36 cellular contexts compared by ENCODE assay signal in the genomic region with DNA sequence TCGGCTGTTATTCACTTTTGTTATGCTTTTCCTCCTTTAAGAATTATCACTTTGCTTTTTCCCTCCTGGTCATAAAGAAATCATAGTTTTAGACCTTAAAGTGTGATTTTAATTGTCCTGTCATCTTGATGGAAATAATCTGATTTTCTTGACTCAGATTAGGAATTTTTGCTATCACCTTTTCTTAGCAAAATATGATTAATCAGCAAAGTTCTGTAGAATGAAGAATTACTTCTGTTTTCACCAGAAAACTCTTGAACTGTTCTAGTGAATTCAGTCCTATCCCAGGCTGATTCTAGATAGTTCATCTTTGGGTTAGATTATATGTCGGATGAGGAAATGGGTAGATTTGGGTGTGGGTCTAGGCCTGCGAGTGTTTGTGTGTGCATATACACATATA.
"Had no signal": no experiment of that assay in that cellular context is flagged by ENCODE, and none has a peak within 500 bp of the region (broad histone marks: within the 10 kb centered on the region; RNA-seq: fewer than 3 reads in every experiment).

No MANE protein-coding gene starts in this region.

- H3K4me1 Mint-ChIP-seq: activated B cell treated with CpG ODN at 0.5 μM for 24 hours had no signal

- H3K27ac ChIP-seq: adrenal gland, cardiac muscle cell, VCaP had no signal

- H3K27me3 ChIP-seq: adrenal gland, cardiac muscle cell had no signal

- H3K36me3 ChIP-seq: adrenal gland, cardiac muscle cell had no signal

- H3K27me3 Mint-ChIP-seq: activated B cell treated with CpG ODN at 0.5 μM for 24 hours; activated CD4-positive, alpha-beta memory T cell treated with anti-CD3 and anti-CD28 coated beads for 36 hours; activated CD4-positive, alpha-beta T cell treated with anti-CD3 and anti-CD28 coated beads, Interleukin-2, amount 10 ng/mL, durations not matched to agents 24 days and 14 days; activated CD8-positive, alpha-beta T cell treated with anti-CD3 and anti-CD28 coated beads for 36 hours; activated naive CD8-positive, alpha-beta T cell treated with anti-CD3 and anti-CD28 coated beads for 36 hours; activated T-helper 17 cell treated with anti-CD3 and anti-CD28 coated beads, Interleukin-2, amount 50 U/mL, for 72 hours; brain had no signal

- ATAC-seq: activated CD8-positive, alpha-beta T cell treated with anti-CD3 and anti-CD28 coated beads for 36 hours; activated naive CD4-positive, alpha-beta T cell treated with anti-CD3 and anti-CD28 coated beads, Interleukin-2, amount 50 U/mL, for 72 hours; activated T-cell treated with anti-CD3 and anti-CD28 coated beads, Interleukin-2, amount 50 U/mL, for 4 hours; activated T-cell treated with anti-CD3 and anti-CD28 coated beads, Interleukin-2, amount 50 U/mL, for 72 hours; activated T-helper 17 cell treated with anti-CD3 and anti-CD28 coated beads, Interleukin-2, amount 50 U/mL, for 72 hours had no signal

- DNase-seq: activated B cell treated with CpG ODN at 0.5 μM for 24 hours; activated CD4-positive, alpha-beta memory T cell treated with anti-CD3 and anti-CD28 coated beads for 36 hours; activated CD4-positive, alpha-beta T cell treated with anti-CD3 and anti-CD28 coated beads for 4 hours; activated CD4-positive, alpha-beta T cell treated with anti-CD3 and anti-CD28 coated beads, Interleukin-2, amount 10 ng/mL, durations not matched to agents 24 days and 14 days; activated CD4-positive, alpha-beta T cell treated with anti-CD3 and anti-CD28 coated beads, Interleukin-2, amount 50 U/mL, for 1 hour; activated CD4-positive, alpha-beta T cell treated with anti-CD3 and anti-CD28 coated beads, Interleukin-2, amount 50 U/mL, for 4 hours; activated CD4-positive, CD25-positive, alpha-beta regulatory T cell treated with anti-CD3 and anti-CD28 coated beads, Interleukin-2, amount 50 U/mL, for 72 hours; activated CD8-positive, alpha-beta memory T cell treated with anti-CD3 and anti-CD28 coated beads, Interleukin-2, amount 50 U/mL, for 4 hours; activated CD8-positive, alpha-beta T cell treated with anti-CD3 and anti-CD28 coated beads for 36 hours; activated effector memory CD4-positive, alpha-beta T cell treated with anti-CD3 and anti-CD28 coated beads, Interleukin-2, amount 50 U/mL, for 16 hours; activated gamma-delta T cell treated with Interleukin-2 at 50 U/mL for 16 hours; activated naive CD4-positive, alpha-beta T cell; activated naive CD4-positive, alpha-beta T cell treated with anti-CD3 and anti-CD28 coated beads for 36 hours; activated naive CD4-positive, alpha-beta T cell treated with anti-CD3 and anti-CD28 coated beads, Interleukin-2, amount 50 U/mL, for 16 hours; activated naive CD8-positive, alpha-beta T cell treated with anti-CD3 and anti-CD28 coated beads for 36 hours; activated T-cell treated with anti-CD3 and anti-CD28 coated beads for 4 hours; activated T-cell treated with anti-CD3 and anti-CD28 coated beads, Interleukin-2, amount 50 U/mL, for 1 hour; activated T-cell treated with anti-CD3 and anti-CD28 coated beads, Interleukin-2, amount 50 U/mL, for 4 hours; activated T-cell treated with anti-CD3 and anti-CD28 coated beads, Interleukin-2, amount 50 U/mL, for 72 hours; adrenal gland; amniotic stem cell; aorta; caudate nucleus; T-helper 2 cell; T-helper 9 cell had no signal

- H3K9me3 ChIP-seq: adrenal gland had no signal

- H3K9me3 Mint-ChIP-seq: activated B cell treated with CpG ODN at 0.5 μM for 24 hours; activated CD4-positive, alpha-beta memory T cell treated with anti-CD3 and anti-CD28 coated beads for 36 hours; activated CD4-positive, alpha-beta T cell treated with anti-CD3 and anti-CD28 coated beads, Interleukin-2, amount 10 ng/mL, durations not matched to agents 24 days and 14 days; activated CD8-positive, alpha-beta T cell treated with anti-CD3 and anti-CD28 coated beads for 36 hours; activated naive CD4-positive, alpha-beta T cell treated with anti-CD3 and anti-CD28 coated beads for 36 hours; activated naive CD4-positive, alpha-beta T cell treated with anti-CD3 and anti-CD28 coated beads, Interleukin-2, amount 50 U/mL, for 72 hours; activated naive CD8-positive, alpha-beta T cell treated with anti-CD3 and anti-CD28 coated beads for 36 hours; activated T-cell treated with anti-CD3 and anti-CD28 coated beads, Interleukin-2, amount 50 U/mL, for 4 hours; activated T-cell treated with anti-CD3 and anti-CD28 coated beads, Interleukin-2, amount 50 U/mL, for 72 hours; activated T-helper 1 cell treated with anti-CD3 and anti-CD28 coated beads, Interleukin-12 subunit alpha, Interleukin-12 subunit beta, Interleukin-2, Interleukin-4 antibody, amounts not matched to agents 30 ng/mL and 10 ng/mL and 1 ng/mL, durations not matched to agents 14 hours and 24 hours and 36 hours; activated T-helper 17 cell treated with anti-CD3 and anti-CD28 coated beads, Interleukin-2, amount 50 U/mL, for 72 hours; brain; T-helper 1 cell treated with Interleukin-12 subunit alpha and Interleukin-12 subunit beta and Interleukin-4 antibody, amounts not matched to agents 30 μg/mL and 1 μg/mL, for 36 hours; T-helper 2 cell treated with Interferon-gamma antibody and Interleukin-4, amounts not matched to agents 5 μg/mL and 100 μg/mL, for 36 hours had no signal

- H3K36me3 Mint-ChIP-seq: activated CD4-positive, alpha-beta memory T cell treated with anti-CD3 and anti-CD28 coated beads for 36 hours; brain had no signal

- H3K27ac Mint-ChIP-seq: activated B cell treated with CpG ODN at 0.5 μM for 24 hours; activated CD4-positive, alpha-beta memory T cell treated with anti-CD3 and anti-CD28 coated beads for 36 hours; activated CD8-positive, alpha-beta T cell treated with anti-CD3 and anti-CD28 coated beads for 36 hours; activated naive CD4-positive, alpha-beta T cell treated with anti-CD3 and anti-CD28 coated beads for 36 hours; activated naive CD4-positive, alpha-beta T cell treated with anti-CD3 and anti-CD28 coated beads, Interleukin-2, amount 50 U/mL, for 72 hours; activated naive CD8-positive, alpha-beta T cell treated with anti-CD3 and anti-CD28 coated beads for 36 hours; activated T-cell treated with anti-CD3 and anti-CD28 coated beads, Interleukin-2, amount 50 U/mL, for 72 hours; activated T-helper 1 cell treated with anti-CD3 and anti-CD28 coated beads, Interleukin-12 subunit alpha, Interleukin-12 subunit beta, Interleukin-2, Interleukin-4 antibody, amounts not matched to agents 30 ng/mL and 10 ng/mL and 1 ng/mL, durations not matched to agents 14 hours and 24 hours and 36 hours; activated T-helper 17 cell treated with anti-CD3 and anti-CD28 coated beads, Interleukin-2, amount 50 U/mL, for 72 hours; brain; T-helper 1 cell treated with Interleukin-12 subunit alpha and Interleukin-12 subunit beta and Interleukin-4 antibody, amounts not matched to agents 30 μg/mL and 1 μg/mL, for 36 hours; T-helper 2 cell treated with Interferon-gamma antibody and Interleukin-4, amounts not matched to agents 5 μg/mL and 100 μg/mL, for 36 hours had no signal

- H3K4me3 Mint-ChIP-seq: activated B cell treated with CpG ODN at 0.5 μM for 24 hours; activated CD4-positive, alpha-beta memory T cell treated with anti-CD3 and anti-CD28 coated beads for 36 hours; activated CD4-positive, alpha-beta T cell treated with anti-CD3 and anti-CD28 coated beads, Interleukin-2, amount 10 ng/mL, durations not matched to agents 24 days and 14 days; activated CD8-positive, alpha-beta T cell treated with anti-CD3 and anti-CD28 coated beads for 36 hours; activated naive CD4-positive, alpha-beta T cell treated with anti-CD3 and anti-CD28 coated beads for 36 hours; activated naive CD8-positive, alpha-beta T cell treated with anti-CD3 and anti-CD28 coated beads for 36 hours; activated T-cell treated with anti-CD3 and anti-CD28 coated beads, Interleukin-2, amount 50 U/mL, for 4 hours; activated T-cell treated with anti-CD3 and anti-CD28 coated beads, Interleukin-2, amount 50 U/mL, for 72 hours; activated T-helper 1 cell treated with anti-CD3 and anti-CD28 coated beads, Interleukin-12 subunit alpha, Interleukin-12 subunit beta, Interleukin-2, Interleukin-4 antibody, amounts not matched to agents 30 ng/mL and 10 ng/mL and 1 ng/mL, durations not matched to agents 14 hours and 24 hours and 36 hours; activated T-helper 17 cell treated with anti-CD3 and anti-CD28 coated beads, Interleukin-2, amount 50 U/mL, for 72 hours; brain; T-helper 1 cell treated with Interleukin-12 subunit alpha and Interleukin-12 subunit beta and Interleukin-4 antibody, amounts not matched to agents 30 μg/mL and 1 μg/mL, for 36 hours; T-helper 2 cell treated with Interferon-gamma antibody and Interleukin-4, amounts not matched to agents 5 μg/mL and 100 μg/mL, for 36 hours had no signal

- FAIRE-seq: bronchial epithelial cell, colon, TTC549 had no signal

- H3K4me3 ChIP-seq: adrenal gland, cardiac muscle cell had no signal
